In genomic region chr6:46246081-46246480, GRCh38 we compare ENCODE assay signal across 15 cellular contexts.
DNase-seq lines count a peak whose midpoint lies in the region; TF ChIP-seq lines count a peak whose summit lies in the region.
"Had no signal": no experiment of that assay in that cellular context is flagged by ENCODE, and none has a peak within 500 bp of the region (broad histone marks: within the 10 kb centered on the region; RNA-seq: fewer than 3 reads in every experiment).

No MANE protein-coding gene starts in this region.

- 24 to 35% methylated on average over 1 of the region's 1 CpG for WGBS in GM23248 (ENCODE audit: low coverage in 1 of 2, low lambda C conversion rate in 2 of 2, missing lambda C conversion rate in 2 of 2), 2 experiments

- DNase-seq in GM23248 (peak; percentile 84), fibroblast of the aortic adventitia (ENCODE audit: low read depth) (peak; percentile 21), NCI-H2029 treated with DMSO at 0.1 percent for 48 hours (lab: John Stamatoyannopoulos, UW) (no peak), HAP-1 (ENCODE audit: low spot score in 2 of 2) (no peak), HFFc6 (no peak), NCI-H1092 (lab: John Stamatoyannopoulos, UW) (no peak)
- DNase-seq: Caco-2; CD8-positive, alpha-beta memory T cell; DND-41; GDM1; IMR-90; KBM-7 had no signal

- H4K20me1 ChIP-seq in BLaER1 = no peaks in the 10 kb centered on the region
- no peaks in the 10 kb centered on the region for H4K20me1 ChIP-seq in GM23248 (ENCODE audit: insufficient read depth)

- TF ChIP-seq CTCF in fibroblast of the aortic adventitia (IDR thresholded peaks at IDR 0.05; ENCODE audit: insufficient read depth, low read length) = no peak
- no peak for TF ChIP-seq CTCF in HFFc6 (IDR thresholded peaks at IDR 0.05)

- H3K9me2 ChIP-seq in GM23248 (ENCODE audit: insufficient read depth) = no peaks in the 10 kb centered on the region

- H3K36me3 ChIP-seq in BLaER1 (no peaks in the 10 kb centered on the region), GM23248 (ENCODE audit: low read depth) (no peaks in the 10 kb centered on the region), HAP-1 (replicated peaks) (no peaks in the 10 kb centered on the region)

- H3K27me3 ChIP-seq in BLaER1 = no peaks in the 10 kb centered on the region
- no peaks in the 10 kb centered on the region for H3K27me3 ChIP-seq in GM23248 (replicated peaks; ENCODE audit: insufficient read depth)
- no peaks in the 10 kb centered on the region; the same call in 1 of the 2 replicates for H3K27me3 ChIP-seq in HAP-1 (ENCODE audit: low read depth)

- H3K4me1 Mint-ChIP-seq in HFFc6 (ENCODE audit: low read depth) = no peaks in the 10 kb centered on the region

- no peak overlapping the region for H3K9ac ChIP-seq in BLaER1
- no peak overlapping the region for H3K9ac ChIP-seq in GM23248

- no peaks in the 10 kb centered on the region for H3K79me2 ChIP-seq in GM23248 (ENCODE audit: insufficient read depth)

- no peaks in the 10 kb centered on the region for H3K9me3 ChIP-seq in BLaER1
- H3K9me3 ChIP-seq in GM23248 (ENCODE audit: low read depth) = no peaks in the 10 kb centered on the region
- H3K9me3 ChIP-seq in HAP-1 = no peaks in the 10 kb centered on the region
- H3K9me3 ChIP-seq: A549, Caco-2 had no signal

- in situ Hi-C loops in GM23248 (cut with MboI) = no loop called here
- in situ Hi-C loops in HAP-1 (cut with MboI; ENCODE audit: low sequenced_read_pairs) = no loop called here

- peaks cover 13% of the 10 kb centered on the region; the same call in 1 of the 2 replicates for H3F3A ChIP-seq in GM23248 (ENCODE audit: insufficient read depth)

- H3K27ac Mint-ChIP-seq in HFFc6 = no peak overlapping the region
- H3K27ac Mint-ChIP-seq: B cell; CD8-positive, alpha-beta memory T cell had no signal

- H3K9me3 Mint-ChIP-seq in HFFc6 = peaks cover 42% of the 10 kb centered on the region
- H3K9me3 Mint-ChIP-seq: CD8-positive, alpha-beta memory T cell had no signal

- H3K27me3 Mint-ChIP-seq in HFFc6 (ENCODE audit: insufficient read depth) = no peaks in the 10 kb centered on the region; the same call in 1 of the 2 replicates

- no peaks in the 10 kb centered on the region for H3K36me3 Mint-ChIP-seq in HFFc6 (ENCODE audit: low read depth)
- H3K36me3 Mint-ChIP-seq: CD8-positive, alpha-beta memory T cell had no signal

- no peak overlapping the region for H3K4me3 Mint-ChIP-seq in HFFc6
- H3K4me3 Mint-ChIP-seq: B cell; CD8-positive, alpha-beta memory T cell had no signal

- H3K4me3 ChIP-seq in BLaER1 (no peak overlapping the region), GM23248 (no peak overlapping the region), fibroblast of the aortic adventitia (ENCODE audit: low read depth, low read length) (no peak overlapping the region), HAP-1 (no peak overlapping the region)
- H3K4me3 ChIP-seq: A549 had no signal

- H3K4me1 ChIP-seq in BLaER1 = peaks cover 49% of the 10 kb centered on the region
- peaks cover 13% of the 10 kb centered on the region for H3K4me1 ChIP-seq in GM23248 (ENCODE audit: insufficient read depth)
- no peaks in the 10 kb centered on the region for H3K4me1 ChIP-seq in HAP-1
- H3K4me1 ChIP-seq: A549, Caco-2 had no signal

- no peak overlapping the region for H3K27ac ChIP-seq in BLaER1
- H3K27ac ChIP-seq in GM23248 = no peak overlapping the region; the same call in 1 of the 2 replicates
- H3K27ac ChIP-seq: A549 had no signal

- no peak overlapping the region for H2AFZ ChIP-seq in GM23248

- H3K4me2 ChIP-seq in BLaER1 = peak overlapping the region; percentile 77
- peak overlapping the region; percentile 19 for H3K4me2 ChIP-seq in GM23248 (ENCODE audit: unreplicated experiment)
- H3K4me2 ChIP-seq: A549 had no signal

Comparison
In these comparisons a context has a peak if more than half of its experiments do, and no peak if none do; other contexts are left out.
1. DNase-seq: peak in GM23248 (single experiment) and fibroblast of the aortic adventitia (single experiment); none in NCI-H2029 treated with DMSO at 0.1 percent for 48 hours (single experiment), HAP-1 (0 of 2), HFFc6 (single experiment) and NCI-H1092 (single experiment).